Comparison of ENCODE assay signal across 22 cellular contexts in genomic region chr5:64587370-64587769, GRCh38.
DNase-seq lines count a peak whose midpoint lies in the region; ATAC-seq and TF ChIP-seq lines count a peak whose summit lies in the region.
"Had no signal": no experiment of that assay in that cellular context is flagged by ENCODE, and none has a peak within 500 bp of the region (broad histone marks: within the 10 kb centered on the region; RNA-seq: fewer than 3 reads in every experiment).

No MANE protein-coding gene starts in this region.

- TF ChIP-seq CTCF in right atrium auricular region (IDR thresholded peaks at IDR 0.05) (no peak), adrenal gland (IDR thresholded peaks at IDR 0.05) (no peak), testis (IDR thresholded peaks at IDR 0.05) (no peak)

- CTCF ChIA-PET in activated CD4-positive, alpha-beta T cell treated with anti-CD3 and anti-CD28 coated beads for 36 hours (lab: Charles Lee): no interaction called here

- intact Hi-C loops in Right ventricle myocardium inferior (cut with DNase I) (no loop called here), adrenal gland (cut with DNase I) (no loop called here), testis (cut with DNase I; ENCODE audit: low total_unique reads) (no loop called here)
- intact Hi-C loops in activated CD4-positive, alpha-beta T cell treated with anti-CD3 and anti-CD28 coated beads for 36 hours (cut with DNase I, micrococcal nuclease): no loop called here

- no peaks in the 10 kb centered on the region for H3K36me3 ChIP-seq in right atrium auricular region
- no peaks in the 10 kb centered on the region for H3K36me3 ChIP-seq in adrenal gland (replicated peaks in 1 of 2)
- H3K36me3 ChIP-seq in testis (ENCODE audit: low read depth, missing control alignments): no peaks in the 10 kb centered on the region
- H3K36me3 ChIP-seq: BLaER1 treated with 17β-estradiol and CSF1 and Interleukin-3, amounts not matched to agents 10 nM and 100 nM; SJCRH30 had no signal

- ATAC-seq in Right ventricle myocardium inferior (peak; percentile 57), left lobe of liver (peak; percentile 39)
- no peak for ATAC-seq in activated CD4-positive, alpha-beta T cell treated with anti-CD3 and anti-CD28 coated beads for 36 hours

- no peaks in the 10 kb centered on the region for H3K4me1 Mint-ChIP-seq in activated CD4-positive, alpha-beta T cell treated with anti-CD3 and anti-CD28 coated beads for 36 hours

- H3K36me3 Mint-ChIP-seq in activated CD4-positive, alpha-beta T cell treated with anti-CD3 and anti-CD28 coated beads for 36 hours (ENCODE audit: low read depth): no peaks in the 10 kb centered on the region

- POLR2A ChIA-PET in activated CD4-positive, alpha-beta T cell treated with anti-CD3 and anti-CD28 coated beads for 36 hours (lab: Charles Lee): no interaction called here

- no peaks in the 10 kb centered on the region for H3K9me3 ChIP-seq in right atrium auricular region
- no peaks in the 10 kb centered on the region for H3K9me3 ChIP-seq in adrenal gland (replicated peaks in 1 of 3)
- H3K9me3 ChIP-seq in testis: no peaks in the 10 kb centered on the region
- H3K9me3 ChIP-seq: BLaER1 treated with 17β-estradiol and CSF1 and Interleukin-3, amounts not matched to agents 10 nM and 100 nM; SJCRH30 had no signal

- TF ChIP-seq POLR2A in adrenal gland (IDR thresholded peaks at IDR 0.05) (no peak), testis (IDR thresholded peaks at IDR 0.05) (no peak)

- no peak overlapping the region for H3K4me3 Mint-ChIP-seq in activated CD4-positive, alpha-beta T cell treated with anti-CD3 and anti-CD28 coated beads for 36 hours
- H3K4me3 Mint-ChIP-seq: CD4-positive, alpha-beta T cell had no signal

- H3K27ac Mint-ChIP-seq in activated CD4-positive, alpha-beta T cell treated with anti-CD3 and anti-CD28 coated beads for 36 hours: no peak overlapping the region
- H3K27ac Mint-ChIP-seq: CD4-positive, alpha-beta T cell had no signal

- H3K27ac ChIP-seq in right atrium auricular region (no peak overlapping the region), adrenal gland (no peak overlapping the region), testis (peak overlapping the region in 1 of 2 donors; percentile 50)
- H3K27ac ChIP-seq: BLaER1 treated with 17β-estradiol and CSF1 and Interleukin-3, amounts not matched to agents 10 nM and 100 nM; GM23248; SJCRH30 had no signal

- H3K4me1 ChIP-seq in right atrium auricular region (peaks cover 0 to 5% of the 10 kb centered on the region in 2 donors), adrenal gland (replicated peaks in 1 of 2) (peaks cover 0 to 6% of the 10 kb centered on the region in 2 donors), testis (peaks cover 8% of the 10 kb centered on the region)
- H3K4me1 ChIP-seq: BLaER1 treated with 17β-estradiol and CSF1 and Interleukin-3, amounts not matched to agents 10 nM and 100 nM; SJCRH30 had no signal

- DNase-seq in Right ventricle myocardium inferior (ENCODE audit: missing footprints) (no peak), right atrium auricular region (ENCODE audit: low spot score) (no peak), adrenal gland (peak in 4 of 7 donors; percentile 3 to 61 (median 25)), left lobe of liver (ENCODE audit: low spot score) (no peak), testis (peak; percentile 22), NCI-H1436 treated with DMSO at 0.1 percent for 48 hours (lab: John Stamatoyannopoulos, UW) (no peak)
- no peak for DNase-seq in activated CD4-positive, alpha-beta T cell treated with anti-CD3 and anti-CD28 coated beads for 36 hours
- DNase-seq: AML-193; CD4-positive, alpha-beta T cell; DMS53; GM23248; H7; KBM-7; MV-4-11; NCI-H1105; NCI-H1694; NCI-H2029 treated with DMSO at 0.1 percent for 48 hours; NCI-H2171; NCI-H226; NCI-H510A; SJCRH30 had no signal

- no peaks in the 10 kb centered on the region for H3K9me3 Mint-ChIP-seq in activated CD4-positive, alpha-beta T cell treated with anti-CD3 and anti-CD28 coated beads for 36 hours (ENCODE audit: low read depth)
- H3K9me3 Mint-ChIP-seq: CD4-positive, alpha-beta T cell had no signal

- H3K27me3 ChIP-seq in right atrium auricular region: no peaks in the 10 kb centered on the region
- H3K27me3 ChIP-seq in adrenal gland: no peaks in the 10 kb centered on the region
- no peaks in the 10 kb centered on the region for H3K27me3 ChIP-seq in testis
- H3K27me3 ChIP-seq: BLaER1 treated with 17β-estradiol and CSF1 and Interleukin-3, amounts not matched to agents 10 nM and 100 nM; SJCRH30 had no signal

- H3K27me3 Mint-ChIP-seq in activated CD4-positive, alpha-beta T cell treated with anti-CD3 and anti-CD28 coated beads for 36 hours: peaks cover 23% of the 10 kb centered on the region

- H3K4me3 ChIP-seq in right atrium auricular region: no peak overlapping the region
- H3K4me3 ChIP-seq in adrenal gland: no peak overlapping the region
- H3K4me3 ChIP-seq in testis: no peak overlapping the region
- H3K4me3 ChIP-seq: BLaER1 treated with 17β-estradiol and CSF1 and Interleukin-3, amounts not matched to agents 10 nM and 100 nM; GM23248; SJCRH30 had no signal

Comparison
In these comparisons a context has a peak if more than half of its experiments do, and no peak if none do; other contexts are left out.
1. DNase-seq: peak in adrenal gland (4 of 7) and testis (single experiment); none in Right ventricle myocardium inferior (single experiment), right atrium auricular region (single experiment), left lobe of liver (single experiment), NCI-H1436 treated with DMSO at 0.1 percent for 48 hours (single experiment) and activated CD4-positive, alpha-beta T cell treated with anti-CD3 and anti-CD28 coated beads for 36 hours (single experiment).